In the genomic region with DNA sequence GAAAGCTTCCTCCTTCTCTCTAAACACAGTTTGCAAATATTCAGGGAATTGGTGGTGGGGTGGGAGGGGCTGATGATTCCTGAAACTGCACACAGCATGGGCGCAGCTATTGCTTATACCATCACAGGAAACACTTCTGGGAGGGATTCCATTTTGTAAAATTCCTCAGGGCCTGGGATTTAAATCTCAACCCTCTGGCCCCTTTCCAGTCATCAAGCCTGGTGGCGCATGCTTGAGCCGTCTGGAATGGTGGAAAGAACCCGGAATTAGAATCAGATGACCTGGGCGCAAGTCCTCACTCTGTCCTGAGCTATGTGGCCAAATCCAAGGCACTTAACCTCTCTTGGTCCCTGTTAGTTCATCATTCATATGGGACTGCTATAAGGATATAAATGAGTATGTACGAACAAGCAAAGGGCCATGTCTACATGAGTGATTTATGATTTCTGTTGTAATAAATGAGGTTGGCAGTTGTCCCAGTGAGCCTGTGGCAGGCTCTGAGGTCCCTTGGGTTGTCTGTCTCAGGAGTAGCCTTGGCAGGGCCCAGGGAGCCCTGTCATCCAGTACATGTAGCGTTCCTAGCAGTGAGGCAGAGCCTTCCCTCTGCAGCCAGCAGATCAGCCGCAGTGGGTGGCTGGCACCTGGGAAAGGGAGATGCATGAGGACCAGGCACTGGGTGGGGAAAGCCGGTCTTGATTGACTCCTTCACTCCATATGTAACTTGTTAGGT, we compare ENCODE assay signal across 1 cellular context.
TF ChIP-seq lines count a peak whose summit lies in the region.

No MANE protein-coding gene starts in this region.

TF ChIP-seq in IMR-90, 13 proteins besides CTCF, POLR2A, EP300 and RAD21 (continued from another document):
- TF ChIP-seq USF2 (IDR thresholded peaks at IDR 0.05; ENCODE audit: low read depth, low read length), result no peak
- TF ChIP-seq RCOR1 (IDR thresholded peaks at IDR 0.05; ENCODE audit: insufficient replicate concordance, low read length), result no peak
- TF ChIP-seq, protein P1, sequence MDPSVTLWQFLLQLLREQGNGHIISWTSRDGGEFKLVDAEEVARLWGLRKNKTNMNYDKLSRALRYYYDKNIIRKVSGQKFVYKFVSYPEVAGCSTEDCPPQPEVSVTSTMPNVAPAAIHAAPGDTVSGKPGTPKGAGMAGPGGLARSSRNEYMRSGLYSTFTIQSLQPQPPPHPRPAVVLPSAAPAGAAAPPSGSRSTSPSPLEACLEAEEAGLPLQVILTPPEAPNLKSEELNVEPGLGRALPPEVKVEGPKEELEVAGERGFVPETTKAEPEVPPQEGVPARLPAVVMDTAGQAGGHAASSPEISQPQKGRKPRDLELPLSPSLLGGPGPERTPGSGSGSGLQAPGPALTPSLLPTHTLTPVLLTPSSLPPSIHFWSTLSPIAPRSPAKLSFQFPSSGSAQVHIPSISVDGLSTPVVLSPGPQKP (IDR thresholded peaks at IDR 0.05; ENCODE audit: borderline replicate concordance, low read depth, low read length), result no peak
